In the genomic region with DNA sequence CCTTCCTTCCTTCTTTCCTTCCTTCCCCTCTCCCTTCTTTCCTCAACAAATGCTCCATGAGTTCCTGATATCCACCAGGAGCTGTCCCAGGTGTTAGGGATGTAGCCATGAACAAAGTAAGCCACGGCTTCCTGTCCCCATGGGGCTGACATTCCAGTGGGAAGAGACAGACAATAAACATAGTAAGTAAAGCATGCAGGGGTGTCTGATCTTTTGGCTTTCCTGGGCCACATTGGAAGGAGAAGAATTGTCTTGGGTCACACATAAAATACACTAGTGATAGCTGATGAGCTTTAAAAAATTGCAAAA, we compare ENCODE assay signal across 1 cellular context.
TF ChIP-seq lines count a peak whose summit lies in the region.

No MANE protein-coding gene starts in this region.

TF ChIP-seq in HepG2, 621 proteins besides CTCF, POLR2A, EP300 and RAD21:
- TF ChIP-seq HNRNPK (IDR thresholded peaks at IDR 0.05; ENCODE audit: low read depth, low read length, poor library complexity, severe bottlenecking), result peak; percentile 51
- 0 out of 2 replicates have a peak, but pooled peaks have one; percentile 21 for TF ChIP-seq PCBP1 (IDR thresholded peaks at IDR 0.05; ENCODE audit: borderline replicate concordance, low read depth, low read length)
- TF ChIP-seq HMGXB3 (CRISPR knock-in tag; IDR thresholded peaks at IDR 0.05; ENCODE audit: borderline replicate concordance), result no peak
- no peak for TF ChIP-seq EZH2 (conservative IDR thresholded peaks at IDR 0.05; ENCODE audit: low read depth, low read length)
